12 cellular contexts compared by ENCODE assay signal in genomic region chr17:61007980-61008379, GRCh38.
DNase-seq lines count a peak whose midpoint lies in the region; ATAC-seq, FAIRE-seq and TF ChIP-seq lines count a peak whose summit lies in the region.
"Had no signal": no experiment of that assay in that cellular context is flagged by ENCODE, and none has a peak within 500 bp of the region (broad histone marks: within the 10 kb centered on the region; RNA-seq: fewer than 3 reads in every experiment).

No MANE protein-coding gene starts in this region.

- H3K36me3 ChIP-seq in adipocyte (ENCODE audit: control insufficient read depth, insufficient read depth, low read length, severe bottlenecking) = no peaks in the 10 kb centered on the region
- no peaks in the 10 kb centered on the region for H3K36me3 ChIP-seq in hepatocyte (replicated peaks; ENCODE audit: insufficient read depth, low read depth)
- H3K36me3 ChIP-seq in prostate gland = no peaks in the 10 kb centered on the region
- no peaks in the 10 kb centered on the region for H3K36me3 ChIP-seq in A673 (ENCODE audit: insufficient read depth, low read length, poor library complexity, severe bottlenecking)
- H3K36me3 ChIP-seq: breast epithelium, SJCRH30 had no signal

- H3K27ac ChIP-seq in hepatocyte (no peak overlapping the region), prostate gland (no peak overlapping the region), A673 (ENCODE audit: low read depth, low read length, poor library complexity, severe bottlenecking) (no peak overlapping the region)
- H3K27ac ChIP-seq: epithelial cell of prostate, SJCRH30, VCaP had no signal

- H3K79me2 ChIP-seq in hepatocyte = no peaks in the 10 kb centered on the region

- TF ChIP-seq CTCF in hepatocyte (IDR thresholded peaks at IDR 0.05; ENCODE audit: poor library complexity) (no peak), prostate gland (IDR thresholded peaks at IDR 0.05) (no peak), A673 (conservative IDR thresholded peaks at IDR 0.05; ENCODE audit: low read depth, low read length) (no peak)

- CTCF ChIA-PET in A673 (lab: Charles Lee) = no interaction called here

- DNase-seq in adipocyte (ENCODE audit: low read depth) = no peak
- DNase-seq in hepatocyte (ENCODE audit: low spot score) = peak; percentile 17
- peak; percentile 13 for DNase-seq in non-pigmented ciliary epithelial cell (ENCODE audit: low read depth)
- DNase-seq in prostate gland (ENCODE audit: low spot score) = no peak
- no peak for DNase-seq in NOMO-1 treated with dmso at 0.1 percent for 144 hours (lab: John Stamatoyannopoulos, UW; ENCODE audit: unreplicated experiment)
- no peak for DNase-seq in A673 (ENCODE audit: low spot score)
- DNase-seq: SJCRH30 had no signal

- no peak for ATAC-seq in GM18907 (IDR thresholded peaks at IDR 0.05; ENCODE audit: unreplicated experiment)

- H3K27me3 ChIP-seq in adipocyte (replicated peaks; ENCODE audit: control insufficient read depth, insufficient read depth, low read length) (no peaks in the 10 kb centered on the region), hepatocyte (no peaks in the 10 kb centered on the region), prostate gland (replicated peaks; ENCODE audit: insufficient read depth) (no peaks in the 10 kb centered on the region), A673 (replicated peaks; ENCODE audit: insufficient read depth, low read depth, low read length, poor library complexity) (no peaks in the 10 kb centered on the region)
- H3K27me3 ChIP-seq: breast epithelium, SJCRH30 had no signal

- POLR2A ChIA-PET in A673 (lab: Charles Lee; ENCODE audit: low non-redundant PET) = no interaction called here

- H3K9ac ChIP-seq in adipocyte (ENCODE audit: low read length) = peak overlapping the region; percentile 43

- H4K20me1 ChIP-seq in hepatocyte (ENCODE audit: insufficient read depth, poor library complexity, severe bottlenecking) = no peaks in the 10 kb centered on the region

- H3K9me3 ChIP-seq in adipocyte (ENCODE audit: control insufficient read depth, low read length) (no peaks in the 10 kb centered on the region), hepatocyte (ENCODE audit: low read depth) (no peaks in the 10 kb centered on the region), prostate gland (no peaks in the 10 kb centered on the region), A673 (ENCODE audit: low read depth, low read length, poor library complexity, severe bottlenecking) (no peaks in the 10 kb centered on the region)
- H3K9me3 ChIP-seq: breast epithelium, SJCRH30 had no signal

- intact Hi-C loops in prostate gland (cut with DNase I) = loop anchor here (10.0 kb wide), 1 partner anchor 237 kb away; no protein-coding TSS in a partner anchor
- intact Hi-C loops in A673 (cut with micrococcal nuclease; ENCODE audit: unreplicated experiment) = loop anchor here (10.0 kb wide), 2 partner anchors 283 to 347 kb away; no protein-coding TSS in a partner anchor

- no peaks in the 10 kb centered on the region for H3K9me2 ChIP-seq in hepatocyte (replicated peaks; ENCODE audit: insufficient read depth)

- no peak for TF ChIP-seq POLR2A in prostate gland (IDR thresholded peaks at IDR 0.05)

- H3K4me1 ChIP-seq in adipocyte (ENCODE audit: control insufficient read depth, insufficient read depth, low read length) = peaks cover 21% of the 10 kb centered on the region
- no peaks in the 10 kb centered on the region for H3K4me1 ChIP-seq in hepatocyte (ENCODE audit: insufficient read depth)
- H3K4me1 ChIP-seq in prostate gland (replicated peaks) = no peaks in the 10 kb centered on the region
- H3K4me1 ChIP-seq in A673 (ENCODE audit: insufficient read depth, low read length, poor library complexity, severe bottlenecking) = no peaks in the 10 kb centered on the region
- H3K4me1 ChIP-seq: breast epithelium, SJCRH30 had no signal

- no peak overlapping the region for H2AFZ ChIP-seq in hepatocyte

- H3K4me3 ChIP-seq in adipocyte (ENCODE audit: low read length) = peak overlapping the region; percentile 25
- H3K4me3 ChIP-seq in hepatocyte = no peak overlapping the region
- H3K4me3 ChIP-seq in prostate gland = no peak overlapping the region
- no peak overlapping the region for H3K4me3 ChIP-seq in A673 (ENCODE audit: low read depth, low read length, poor library complexity, severe bottlenecking)
- H3K4me3 ChIP-seq: breast epithelium, SJCRH30 had no signal

- peak; percentile 100 for FAIRE-seq in A204.1 (lab: Jason Lieb, UNC)

- WGBS in hepatocyte (ENCODE audit: low lambda C conversion rate, missing lambda C conversion rate) = 81% methylated on average over 3 of the region's 3 CpGs
- WGBS in prostate gland = 84% methylated on average over 3 of the region's 3 CpGs

- BruUV-seq in A673 (replicated peaks; lab: Mats Ljungman, UMichigan) = no TSS peak

- no peak overlapping the region for H3K4me2 ChIP-seq in hepatocyte

Comparison
In these comparisons a context has a peak if more than half of its experiments do, and no peak if none do; other contexts are left out.
1. DNase-seq: peak in hepatocyte (single experiment) and non-pigmented ciliary epithelial cell (single experiment); none in adipocyte (single experiment), prostate gland (single experiment), NOMO-1 treated with dmso at 0.1 percent for 144 hours (single experiment) and A673 (single experiment).